Comparison of ENCODE assay signal across 17 cellular contexts in the genomic region with DNA sequence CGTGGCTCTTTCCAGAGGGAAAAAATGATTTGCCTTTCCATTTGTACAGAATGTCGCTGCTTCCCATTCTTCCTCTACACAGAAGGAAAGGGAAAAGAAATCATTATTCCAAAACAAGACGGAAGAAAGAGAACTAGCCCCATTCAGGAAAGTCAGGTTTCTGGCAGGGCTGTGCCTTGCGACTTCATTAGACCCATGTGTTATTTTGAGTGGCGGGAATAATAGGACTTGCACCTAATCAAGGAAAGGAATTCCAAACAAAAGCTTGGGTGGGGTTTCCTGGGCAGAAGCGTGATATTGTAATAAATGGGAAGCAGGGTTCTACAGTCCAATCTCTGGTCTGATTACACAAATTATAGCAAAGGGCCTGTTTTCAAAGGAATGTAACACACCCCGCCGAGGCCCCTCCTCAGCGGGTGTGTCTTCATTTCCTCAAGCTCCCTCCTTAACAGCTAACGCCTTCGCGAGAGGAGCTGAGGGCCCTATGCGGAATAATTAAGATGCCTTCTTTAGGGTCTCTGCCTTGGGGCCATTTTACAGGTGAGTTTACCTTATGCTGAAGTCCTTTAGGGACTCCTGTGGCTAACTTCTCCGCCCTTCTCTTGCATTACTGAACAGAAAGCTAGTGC.
DNase-seq lines count a peak whose midpoint lies in the region; ATAC-seq and TF ChIP-seq lines count a peak whose summit lies in the region.
"Had no signal": no experiment of that assay in that cellular context is flagged by ENCODE, and none has a peak within 500 bp of the region (broad histone marks: within the 10 kb centered on the region; RNA-seq: fewer than 3 reads in every experiment).

No MANE protein-coding gene starts in this region.

- H3K27ac ChIP-seq in gastroesophageal sphincter (peak overlapping the region in 2 of 4 donors; percentile 39 to 51), mucosa of rectum (ENCODE audit: low read depth in 2 of 2, low read length in 2 of 2) (peak overlapping the region; percentile 86 to 89), tibial nerve (peak overlapping the region in 3 of 4 donors; percentile 11 to 53 (median 22))
- H3K27ac ChIP-seq: PC-9 had no signal

- H3K4me1 Mint-ChIP-seq in chondrocyte (ENCODE audit: low read depth) = no peaks in the 10 kb centered on the region
- no peaks in the 10 kb centered on the region for H3K4me1 Mint-ChIP-seq in natural killer cell treated with Interleukin-12 subunit alpha and Interleukin-12 subunit beta and Interleukin-15 and Interleukin-18, amount 100 ng/mL, for 72 hours (ENCODE audit: low read depth in 2 of 2)
- H3K4me1 Mint-ChIP-seq: activated CD4-positive, alpha-beta T cell treated with anti-CD3 and anti-CD28 coated beads for 36 hours; B cell had no signal

- H3K9ac ChIP-seq in mucosa of rectum (ENCODE audit: low read depth in 1 of 2, low read length in 2 of 2) = peak overlapping the region; percentile 78 to 82

- H3K9me3 Mint-ChIP-seq in chondrocyte (ENCODE audit: low read depth) = no peaks in the 10 kb centered on the region
- H3K9me3 Mint-ChIP-seq in natural killer cell treated with Interleukin-12 subunit alpha and Interleukin-12 subunit beta and Interleukin-15 and Interleukin-18, amount 100 ng/mL, for 72 hours = no peaks in the 10 kb centered on the region

- H3K36me3 ChIP-seq in gastroesophageal sphincter = no peaks in the 10 kb centered on the region
- H3K36me3 ChIP-seq in mucosa of rectum (ENCODE audit: control insufficient read depth in 2 of 2, insufficient read depth in 2 of 2, low read length in 2 of 2) = no peaks in the 10 kb centered on the region
- no peaks in the 10 kb centered on the region for H3K36me3 ChIP-seq in tibial nerve

- WGBS in gastroesophageal sphincter (ENCODE audit: low coverage in 1 of 2), 2 donors = 63 to 76% methylated on average over 11 to 14 of the region's 14 CpGs
- WGBS in tibial nerve, 2 donors = 69% methylated on average over 14 of the region's 14 CpGs

- ATAC-seq in gastroesophageal sphincter (peak; percentile 55), GM19351 (IDR thresholded peaks at IDR 0.05; ENCODE audit: unreplicated experiment) (no peak)
- ATAC-seq in natural killer cell treated with Interleukin-12 subunit alpha and Interleukin-12 subunit beta and Interleukin-15 and Interleukin-18, amount 100 ng/mL, for 72 hours = no peak
- ATAC-seq: activated CD4-positive, alpha-beta T cell treated with anti-CD3 and anti-CD28 coated beads for 36 hours had no signal

- H3K4me3 ChIP-seq in gastroesophageal sphincter (peak overlapping the region in 1 of 2 donors; percentile 30), mucosa of rectum (ENCODE audit: low read length in 2 of 2) (peak overlapping the region; percentile 69 to 80), tibial nerve (peak overlapping the region in 3 of 4 donors; percentile 8 to 42 (median 19))
- H3K4me3 ChIP-seq: PC-9 had no signal

- TF ChIP-seq EP300 in gastroesophageal sphincter (IDR thresholded peaks at IDR 0.05) (no peak), tibial nerve (IDR thresholded peaks at IDR 0.05) (no peak)

- TF ChIP-seq POLR2A in gastroesophageal sphincter (IDR thresholded peaks at IDR 0.05) (no peak), tibial nerve (IDR thresholded peaks at IDR 0.05) (no peak)

- peak; percentile 45 for DNase-seq in NCI-H748 treated with DMSO at 0.1 percent for 48 hours (lab: John Stamatoyannopoulos, UW)
- no peak for DNase-seq in tibial nerve (ENCODE audit: low spot score in 2 of 2)
- DNase-seq in chondrocyte (ENCODE audit: low spot score) = no peak
- no peak for DNase-seq in natural killer cell treated with Interleukin-12 subunit alpha and Interleukin-12 subunit beta and Interleukin-15 and Interleukin-18, amount 100 ng/mL, for 72 hours (ENCODE audit: low spot score)
- DNase-seq: activated CD4-positive, alpha-beta T cell treated with anti-CD3 and anti-CD28 coated beads for 36 hours; activated CD8-positive, alpha-beta memory T cell treated with anti-CD3 and anti-CD28 coated beads, Interleukin-2, amount 50 U/mL, for 48 hours; amygdala; cerebellar nuclear complex; foreskin melanocyte; NCI-H1930; NCI-H524; PC-9; stimulated activated CD4-positive, alpha-beta T cell treated with anti-CD3 and anti-CD28 coated beads, Interleukin-4, amount 100 ng/mL, for 1 hour had no signal

- no peak overlapping the region for H3K4me3 Mint-ChIP-seq in chondrocyte (ENCODE audit: unreplicated experiment)
- no peak overlapping the region for H3K4me3 Mint-ChIP-seq in natural killer cell treated with Interleukin-12 subunit alpha and Interleukin-12 subunit beta and Interleukin-15 and Interleukin-18, amount 100 ng/mL, for 72 hours
- H3K4me3 Mint-ChIP-seq: activated CD4-positive, alpha-beta T cell treated with anti-CD3 and anti-CD28 coated beads for 36 hours; B cell had no signal

- peaks cover 0 to 20% (median 0%) of the 10 kb centered on the region in 3 donors for H3K4me1 ChIP-seq in gastroesophageal sphincter
- H3K4me1 ChIP-seq in mucosa of rectum (ENCODE audit: control insufficient read depth in 2 of 2, insufficient read depth in 2 of 2, low read length in 2 of 2) = peaks cover 22 to 42% of the 10 kb centered on the region in 2 donors
- H3K4me1 ChIP-seq in tibial nerve = peaks cover 0 to 47% (median 4%) of the 10 kb centered on the region in 4 donors

- H3K27me3 ChIP-seq in gastroesophageal sphincter (no peaks in the 10 kb centered on the region), mucosa of rectum (ENCODE audit: control insufficient read depth in 2 of 2, insufficient read depth in 2 of 2, low read length in 2 of 2) (no peaks in the 10 kb centered on the region), tibial nerve (no peaks in the 10 kb centered on the region)

- H3K36me3 Mint-ChIP-seq in chondrocyte (ENCODE audit: low read depth) = no peaks in the 10 kb centered on the region
- no peaks in the 10 kb centered on the region for H3K36me3 Mint-ChIP-seq in natural killer cell treated with Interleukin-12 subunit alpha and Interleukin-12 subunit beta and Interleukin-15 and Interleukin-18, amount 100 ng/mL, for 72 hours

- no peak for TF ChIP-seq CTCF in gastroesophageal sphincter (IDR thresholded peaks at IDR 0.05)
- no peak for TF ChIP-seq CTCF in tibial nerve (IDR thresholded peaks at IDR 0.05)
- no peak for TF ChIP-seq CTCF in chondrocyte (IDR thresholded peaks at IDR 0.05)

- H3K27me3 Mint-ChIP-seq in chondrocyte (ENCODE audit: low read depth) = no peaks in the 10 kb centered on the region
- peaks cover 15 to 29% of the 10 kb centered on the region in 2 donors for H3K27me3 Mint-ChIP-seq in natural killer cell treated with Interleukin-12 subunit alpha and Interleukin-12 subunit beta and Interleukin-15 and Interleukin-18, amount 100 ng/mL, for 72 hours

- H3K27ac Mint-ChIP-seq in chondrocyte (ENCODE audit: unreplicated experiment) = no peak overlapping the region
- no peak overlapping the region for H3K27ac Mint-ChIP-seq in natural killer cell treated with Interleukin-12 subunit alpha and Interleukin-12 subunit beta and Interleukin-15 and Interleukin-18, amount 100 ng/mL, for 72 hours
- H3K27ac Mint-ChIP-seq: activated CD4-positive, alpha-beta T cell treated with anti-CD3 and anti-CD28 coated beads for 36 hours; B cell had no signal

- H3K9me3 ChIP-seq in gastroesophageal sphincter (no peaks in the 10 kb centered on the region), mucosa of rectum (ENCODE audit: control insufficient read depth in 2 of 2, low read length in 2 of 2) (no peaks in the 10 kb centered on the region), tibial nerve (no peaks in the 10 kb centered on the region)
